21 cellular contexts compared by ENCODE assay signal in the genomic region with DNA sequence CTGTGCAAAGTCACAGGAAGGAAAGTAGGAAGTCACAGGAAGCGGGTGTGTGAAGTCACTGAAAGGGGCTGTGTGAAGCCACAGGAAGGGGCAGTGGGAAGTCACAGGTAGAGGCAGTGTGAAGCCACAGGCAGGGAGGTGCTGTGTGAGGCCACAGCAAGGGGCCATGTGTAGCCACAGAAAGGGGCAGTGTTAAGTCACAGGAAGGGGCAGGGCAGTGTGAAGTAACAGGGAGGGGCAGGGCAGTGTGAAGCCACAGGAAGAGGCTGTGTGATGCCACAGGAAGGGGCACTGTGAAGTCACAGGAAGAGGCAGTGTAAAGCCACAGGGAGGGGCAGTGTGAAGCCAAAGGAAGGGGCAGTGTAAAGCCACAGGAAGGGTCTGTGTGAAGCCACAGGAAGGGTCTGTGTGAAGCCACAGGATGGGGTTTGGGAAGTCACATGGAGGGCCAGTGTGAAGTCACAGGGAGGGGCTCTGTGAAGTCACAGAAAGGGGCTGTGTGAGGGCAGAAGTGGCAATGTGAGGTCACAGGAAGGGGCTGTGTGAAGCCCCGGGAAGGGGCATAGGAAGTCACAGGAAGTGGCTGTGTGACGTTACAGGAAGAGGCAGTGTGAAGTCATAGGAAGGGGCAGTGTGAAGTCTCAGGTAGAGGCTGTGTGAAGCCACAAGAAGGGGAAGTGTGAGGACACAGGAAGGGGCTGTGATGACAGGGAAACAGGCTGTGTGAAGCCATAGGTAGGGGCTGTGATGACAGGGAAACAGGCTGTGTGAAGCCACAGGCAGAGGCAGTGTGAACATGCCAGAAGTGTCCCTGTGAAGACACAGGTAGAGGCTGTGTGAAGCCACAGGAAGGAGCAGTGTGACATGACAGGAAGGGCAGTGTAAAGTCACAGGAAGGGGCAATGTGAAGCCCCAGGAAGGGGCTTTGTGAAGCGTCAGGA. TPM values are rescaled to one million over a fixed set of nuclear protein-coding genes. Genes with fewer than 3 reads are reported as not detected.
DNase-seq lines count a peak whose midpoint lies in the region; ATAC-seq and TF ChIP-seq lines count a peak whose summit lies in the region.
"Had no signal": no experiment of that assay in that cellular context is flagged by ENCODE, and none has a peak within 500 bp of the region (broad histone marks: within the 10 kb centered on the region; RNA-seq: fewer than 3 reads in every experiment).

No MANE protein-coding gene starts in this region.

- peaks cover 38 to 43% of the 10 kb centered on the region in 2 donors for H3K9me3 ChIP-seq in CD4-positive, alpha-beta memory T cell (ENCODE audit: control insufficient read depth in 1 of 2, low read length in 2 of 2)
- H3K9me3 ChIP-seq in H9 (ENCODE audit: control insufficient read depth, low read depth, low read length) (no peaks in the 10 kb centered on the region), gastrocnemius medialis (no peaks in the 10 kb centered on the region)
- H3K9me3 ChIP-seq: ascending aorta, HAP-1, MG63, right atrium auricular region, tibial nerve had no signal

- H2BK5ac ChIP-seq in H9 (ENCODE audit: insufficient read length, low read length) = no peak overlapping the region

- peaks cover 49% of the 10 kb centered on the region for H3K4me1 ChIP-seq in CD4-positive, alpha-beta memory T cell (ENCODE audit: insufficient read depth, low read length)
- H3K4me1 ChIP-seq in H9 (ENCODE audit: insufficient read depth, low read length) = no peaks in the 10 kb centered on the region
- H3K4me1 ChIP-seq in gastrocnemius medialis = no peaks in the 10 kb centered on the region
- H3K4me1 ChIP-seq: ascending aorta, HAP-1 had no signal

- H3K14ac ChIP-seq in H9 (ENCODE audit: insufficient read depth, low read length) = no peak overlapping the region

- no peak overlapping the region for H3K56ac ChIP-seq in H9 (ENCODE audit: insufficient read length, low read depth, low read length)

- no peaks in the 10 kb centered on the region for H3K27me3 ChIP-seq in CD4-positive, alpha-beta memory T cell (ENCODE audit: insufficient read depth, low read length)
- H3K27me3 ChIP-seq in H9 (ENCODE audit: insufficient read depth, low read length) (no peaks in the 10 kb centered on the region), gastrocnemius medialis (no peaks in the 10 kb centered on the region)
- H3K27me3 ChIP-seq: ascending aorta, MG63, right atrium auricular region, tibial nerve had no signal

- H3K4me2 ChIP-seq in H9 (ENCODE audit: insufficient read depth, insufficient read length, low read length) = no peak overlapping the region

- CTCF ChIA-PET in CD4-positive, alpha-beta memory T cell (lab: Charles Lee; ENCODE audit: partially characterized antibody) = no interaction called here
- CTCF ChIA-PET in activated CD8-positive, alpha-beta T cell treated with anti-CD3 and anti-CD28 coated beads, Interleukin-2, amount 10 ng/mL, durations not matched to agents 7 days and 5 days (lab: Charles Lee) = no interaction called here

- no peak overlapping the region for H3K4me3 ChIP-seq in CD4-positive, alpha-beta memory T cell (ENCODE audit: low read length in 2 of 2)
- no peak overlapping the region for H3K4me3 ChIP-seq in gastrocnemius medialis
- H3K4me3 ChIP-seq: ascending aorta, HAP-1, MG63, right atrium auricular region, tibial nerve had no signal

- in situ Hi-C loops in gastrocnemius medialis (cut with MboI; ENCODE audit: low sequenced_read_pairs in 4 of 4) = no loop called here

- no peaks in the 10 kb centered on the region for H3K27me3 Mint-ChIP-seq in CD4-positive, alpha-beta memory T cell
- H3K27me3 Mint-ChIP-seq in H9 (ENCODE audit: low read depth) (peaks cover 2% of the 10 kb centered on the region), natural killer cell (ENCODE audit: low read depth in 2 of 2) (no peaks in the 10 kb centered on the region)
- no peaks in the 10 kb centered on the region for H3K27me3 Mint-ChIP-seq in activated CD8-positive, alpha-beta T cell treated with anti-CD3 and anti-CD28 coated beads, Interleukin-2, amount 10 ng/mL, durations not matched to agents 7 days and 5 days (ENCODE audit: low read depth)

- peak in 4 of 5 donors; percentile 46 to 55 (median 48) for DNase-seq in CD4-positive, alpha-beta memory T cell
- DNase-seq in H9 (no peak), natural killer cell (peak; percentile 40), gastrocnemius medialis (no peak), AG08395 (ENCODE audit: low spot score) (no peak), GDM1 (lab: John Stamatoyannopoulos, UW) (no peak)
- peak; percentile 50 for DNase-seq in activated CD8-positive, alpha-beta T cell treated with anti-CD3 and anti-CD28 coated beads, Interleukin-2, amount 10 ng/mL, durations not matched to agents 7 days and 5 days
- DNase-seq: activated CD4-positive, alpha-beta T cell treated with anti-CD3 and anti-CD28 coated beads for 1 hour; activated gamma-delta T cell treated with Interleukin-2 at 50 U/mL for 16 hours; MG63; NCI-H1694 treated with DMSO at 0.1 percent for 48 hours; NK-92 treated with Interleukin-12 subunit alpha and Interleukin-12 subunit beta, amount 100 ng/mL, for 24 hours; occipital lobe; stimulated activated CD4-positive, alpha-beta T cell treated with anti-CD3 and anti-CD28 coated beads, Interleukin-15, amount 100 ng/mL, for 24 hours; T1000 had no signal

- no peak overlapping the region for H4K8ac ChIP-seq in H9 (replicated peaks; ENCODE audit: insufficient read length, low read depth, low read length)

- H4K5ac ChIP-seq in H9 (ENCODE audit: insufficient read length, low read depth, low read length) = no peak overlapping the region

- no peak overlapping the region for H2AFZ ChIP-seq in H9 (ENCODE audit: low read length)

- no peak overlapping the region for H3T11ph ChIP-seq in H9 (ENCODE audit: low read length)

- peaks cover 0 to 3% (median 0%) of the 10 kb centered on the region in 8 donors for H3K9me3 Mint-ChIP-seq in CD4-positive, alpha-beta memory T cell
- H3K9me3 Mint-ChIP-seq in H9 = no peaks in the 10 kb centered on the region; a peak in 1 of 5 replicates
- H3K9me3 Mint-ChIP-seq in activated CD8-positive, alpha-beta T cell treated with anti-CD3 and anti-CD28 coated beads, Interleukin-2, amount 10 ng/mL, durations not matched to agents 7 days and 5 days (ENCODE audit: insufficient read depth) = peaks cover under 1% of the 10 kb centered on the region
- H3K9me3 Mint-ChIP-seq in natural killer cell = no peaks in the 10 kb centered on the region

- H3K36me3 Mint-ChIP-seq in CD4-positive, alpha-beta memory T cell = no peaks in the 10 kb centered on the region
- no peaks in the 10 kb centered on the region for H3K36me3 Mint-ChIP-seq in H9 (ENCODE audit: insufficient read depth in 1 of 3, low read depth in 3 of 3)
- peaks cover 4% of the 10 kb centered on the region for H3K36me3 Mint-ChIP-seq in activated CD8-positive, alpha-beta T cell treated with anti-CD3 and anti-CD28 coated beads, Interleukin-2, amount 10 ng/mL, durations not matched to agents 7 days and 5 days (ENCODE audit: low read depth)
- no peaks in the 10 kb centered on the region for H3K36me3 Mint-ChIP-seq in natural killer cell

- peaks cover 14 to 23% (median 19%) of the 10 kb centered on the region in 4 donors for H3K4me1 Mint-ChIP-seq in CD4-positive, alpha-beta memory T cell
- H3K4me1 Mint-ChIP-seq in H9 (no peaks in the 10 kb centered on the region), natural killer cell (peaks cover 7 to 17% of the 10 kb centered on the region in 2 donors)
- H3K4me1 Mint-ChIP-seq in activated CD8-positive, alpha-beta T cell treated with anti-CD3 and anti-CD28 coated beads, Interleukin-2, amount 10 ng/mL, durations not matched to agents 7 days and 5 days (ENCODE audit: low read depth) = peaks cover 6% of the 10 kb centered on the region

- intact Hi-C loops in CD4-positive, alpha-beta memory T cell (cut with micrococcal nuclease) = no loop called here
- intact Hi-C loops in natural killer cell (cut with micrococcal nuclease) = no loop called here
- intact Hi-C loops in gastrocnemius medialis (cut with DNase I; ENCODE audit: low total_unique reads) = no loop called here

- peak overlapping the region; percentile 48 for H3K27ac ChIP-seq in CD4-positive, alpha-beta memory T cell (ENCODE audit: low read depth, low read length)
- H3K27ac ChIP-seq in H9 (ENCODE audit: insufficient read length, low read depth, low read length) (no peak overlapping the region), gastrocnemius medialis (no peak overlapping the region)
- H3K27ac ChIP-seq: right atrium auricular region had no signal

- no peaks in the 10 kb centered on the region for H3K79me2 ChIP-seq in H9 (ENCODE audit: insufficient read depth, low read length)

- H3K18ac ChIP-seq in H9 (ENCODE audit: insufficient read length, low read depth, low read length) = peak overlapping the region; percentile 40

- no peaks in the 10 kb centered on the region for H3K79me1 ChIP-seq in H9 (ENCODE audit: insufficient read depth, low read depth, low read length, poor library complexity, severe bottlenecking)

- no peaks in the 10 kb centered on the region for H4K20me1 ChIP-seq in H9 (ENCODE audit: control insufficient read depth, insufficient read depth, insufficient read length)

- TF ChIP-seq CTCF in H9 (conservative IDR thresholded peaks at IDR 0.05) = no peak
- no peak for TF ChIP-seq CTCF in natural killer cell (IDR thresholded peaks at IDR 0.05)
- TF ChIP-seq CTCF in gastrocnemius medialis (IDR thresholded peaks at IDR 0.05 in 4 of 5, conservative IDR thresholded peaks at IDR 0.05 in 1 of 5) = no peak

- no peak overlapping the region for H2BK12ac ChIP-seq in H9 (ENCODE audit: insufficient read length, low read depth, low read length)

- no peak overlapping the region for H2BK20ac ChIP-seq in H9 (ENCODE audit: low read depth, low read length, poor library complexity, severe bottlenecking)

- H3K9ac ChIP-seq in H9 (ENCODE audit: extremely low read depth, insufficient read length, low read length) = no peak overlapping the region

- no peak overlapping the region for H4K91ac ChIP-seq in H9 (ENCODE audit: insufficient read length, low read depth, low read length)

- H3K36me3 ChIP-seq in CD4-positive, alpha-beta memory T cell (ENCODE audit: insufficient read depth, low read length) = no peaks in the 10 kb centered on the region
- no peaks in the 10 kb centered on the region for H3K36me3 ChIP-seq in gastrocnemius medialis
- H3K36me3 ChIP-seq: ascending aorta, HAP-1, MG63, right atrium auricular region, tibial nerve had no signal

- H3K23me2 ChIP-seq in H9 (ENCODE audit: insufficient read length, low read depth, low read length, poor library complexity, severe bottlenecking) = no peaks in the 10 kb centered on the region

- WGBS in H9 (ENCODE audit: extremely low coverage, insufficient read length, low lambda C conversion rate) = no CpG with 5 or more reads among the region's 4 CpGs

- no peak overlapping the region for H3K23ac ChIP-seq in H9 (ENCODE audit: insufficient read length, low read depth, low read length)

- TF ChIP-seq POLR2A in gastrocnemius medialis (IDR thresholded peaks at IDR 0.05) = no peak

- peak; percentile 10 for ATAC-seq in activated CD8-positive, alpha-beta T cell treated with anti-CD3 and anti-CD28 coated beads, Interleukin-2, amount 10 ng/mL, durations not matched to agents 7 days and 5 days
- ATAC-seq in natural killer cell (peak in 2 of 3 donors; percentile 9 to 15), gastrocnemius medialis (no peak)
- ATAC-seq: SK-N-SH treated with all-trans-retinoic acid at 6 μM for 48 hours had no signal

- POLR2A ChIA-PET in CD4-positive, alpha-beta memory T cell (lab: Charles Lee; ENCODE audit: partially characterized antibody) = no interaction called here
- POLR2A ChIA-PET in activated CD8-positive, alpha-beta T cell treated with anti-CD3 and anti-CD28 coated beads, Interleukin-2, amount 10 ng/mL, durations not matched to agents 7 days and 5 days (lab: Charles Lee) = no interaction called here

- no peak overlapping the region for H3K4ac ChIP-seq in H9 (ENCODE audit: low read depth, low read length)

- no peak overlapping the region for H2AK5ac ChIP-seq in H9 (ENCODE audit: insufficient read length, low read length)

- no peak overlapping the region for H2BK15ac ChIP-seq in H9 (ENCODE audit: low read depth, low read length)

- no peak overlapping the region for H2BK120ac ChIP-seq in H9 (ENCODE audit: low read depth, low read length, poor library complexity, severe bottlenecking)

- no peak overlapping the region for H3K4me3 Mint-ChIP-seq in CD4-positive, alpha-beta memory T cell
- H3K4me3 Mint-ChIP-seq in H9 (no peak overlapping the region), natural killer cell (no peak overlapping the region)
- H3K4me3 Mint-ChIP-seq in activated CD8-positive, alpha-beta T cell treated with anti-CD3 and anti-CD28 coated beads, Interleukin-2, amount 10 ng/mL, durations not matched to agents 7 days and 5 days = no peak overlapping the region

- no peak overlapping the region for H3K27ac Mint-ChIP-seq in CD4-positive, alpha-beta memory T cell
- no peak overlapping the region for H3K27ac Mint-ChIP-seq in H9
- no peak overlapping the region for H3K27ac Mint-ChIP-seq in activated CD8-positive, alpha-beta T cell treated with anti-CD3 and anti-CD28 coated beads, Interleukin-2, amount 10 ng/mL, durations not matched to agents 7 days and 5 days
- H3K27ac Mint-ChIP-seq in natural killer cell = no peak overlapping the region

RNA-seq across cellular contexts. Expression of a gene that starts 36.7 kb away (rescaled TPM):
- total RNA-seq in CD4-positive, alpha-beta memory T cell = not detected
- not detected for polyA plus RNA-seq in CD4-positive, alpha-beta memory T cell
- total RNA-seq in H9 (2021) (5.3 and 5.4 TPM in 2 replicates), natural killer cell (under 1 TPM in 2 of 3 donors, not detected in 1; 0.12 to 0.34 TPM), gastrocnemius medialis (1 to 10 TPM in 2 of 4 donors, under 1 TPM in 2; 0.52 to 6.8 (median 0.87) TPM)
- total RNA-seq in activated CD8-positive, alpha-beta T cell treated with anti-CD3 and anti-CD28 coated beads, Interleukin-2, amount 10 ng/mL, durations not matched to agents 7 days and 5 days = not detected
- total RNA-seq: RPMI7951 had no signal

Comparison
In these comparisons a context has a peak if more than half of its experiments do, and no peak if none do; other contexts are left out.
1. DNase-seq: peak in CD4-positive, alpha-beta memory T cell (4 of 5), activated CD8-positive, alpha-beta T cell treated with anti-CD3 and anti-CD28 coated beads, Interleukin-2, amount 10 ng/mL, durations not matched to agents 7 days and 5 days (single experiment) and natural killer cell (single experiment); none in H9 (single experiment), gastrocnemius medialis (0 of 2), AG08395 (single experiment) and GDM1 (single experiment).
2. ATAC-seq: peak in activated CD8-positive, alpha-beta T cell treated with anti-CD3 and anti-CD28 coated beads, Interleukin-2, amount 10 ng/mL, durations not matched to agents 7 days and 5 days (single experiment) and natural killer cell (2 of 3); none in gastrocnemius medialis (0 of 2).